In the genomic region with DNA sequence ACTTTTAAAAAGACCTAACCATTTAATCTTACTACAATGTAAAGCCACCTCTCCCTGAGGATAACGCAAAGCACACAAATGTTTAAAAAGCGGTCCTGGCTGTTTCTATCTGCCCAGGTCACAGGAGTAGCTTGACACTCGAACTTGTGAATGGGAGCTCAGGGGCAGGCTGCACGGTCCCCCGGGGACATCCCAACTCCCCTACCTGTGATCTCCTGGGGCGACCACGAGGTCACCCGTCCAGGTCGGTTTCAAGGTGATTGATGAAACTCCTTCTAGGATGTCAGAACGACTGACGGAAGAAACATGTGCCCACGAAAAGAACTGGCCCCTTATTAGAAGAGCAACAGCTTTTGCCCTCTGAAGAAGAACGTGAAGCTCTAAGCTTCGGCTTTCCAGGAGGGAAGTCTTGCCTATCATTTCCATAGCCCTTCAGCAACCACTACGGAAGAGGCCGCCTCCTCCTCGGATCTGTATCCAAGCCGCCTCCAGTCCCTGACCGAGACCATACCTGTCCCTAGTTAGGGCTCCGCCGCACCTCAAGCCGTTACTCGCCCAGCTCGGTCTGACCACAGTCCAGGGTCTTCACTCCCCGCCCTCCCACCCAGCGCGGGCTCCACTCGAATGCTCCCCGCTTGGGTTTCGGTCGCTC, we compare ENCODE assay signal across 8 cellular contexts. TPM values are rescaled to one million over a fixed set of nuclear protein-coding genes. Genes with fewer than 3 reads are reported as not detected.
DNase-seq lines count a peak whose midpoint lies in the region; ATAC-seq and TF ChIP-seq lines count a peak whose summit lies in the region.

No MANE protein-coding gene starts in this region.

- DNase-seq in NCI-H82 (lab: John Stamatoyannopoulos, UW) (peak; percentile 52), NCI-H82 treated with DMSO at 0.1 percent for 48 hours (lab: John Stamatoyannopoulos, UW; ENCODE audit: unreplicated experiment) (no peak), NCI-H1092 treated with DMSO at 0.1 percent for 48 hours (lab: John Stamatoyannopoulos, UW) (peak; percentile 72), spleen (peak; percentile 81)
- DNase-seq in activated naive CD8-positive, alpha-beta T cell treated with anti-CD3 and anti-CD28 coated beads, Interleukin-2, amount 10 ng/mL, durations not matched to agents 7 days and 5 days: peak; percentile 50

- intact Hi-C loops in spleen (cut with DNase I; ENCODE audit: low total_unique reads): no loop called here

- no peaks in the 10 kb centered on the region for H3K9me3 ChIP-seq in spleen

- WGBS in spleen, 5 donors: 0 to 1% (median 0%) methylated on average over 12 to 31 of the region's 31 CpGs

- TF ChIP-seq CTCF in spleen (IDR thresholded peaks at IDR 0.05 in 8 of 11, conservative IDR thresholded peaks at IDR 0.05 in 3 of 11): no peak

- H3K36me3 ChIP-seq in spleen: peaks cover 0 to 43% (median 28%) of the 10 kb centered on the region in 6 donors

- ATAC-seq in activated naive CD8-positive, alpha-beta T cell treated with anti-CD3 and anti-CD28 coated beads, Interleukin-2, amount 10 ng/mL, durations not matched to agents 7 days and 5 days (ENCODE audit: low read depth): no peak
- ATAC-seq in HG02798 (IDR thresholded peaks at IDR 0.05; ENCODE audit: poor library complexity, unreplicated experiment): no peak
- ATAC-seq in HG02678 (IDR thresholded peaks at IDR 0.05; ENCODE audit: unreplicated experiment): no peak

- H3K27ac ChIP-seq in spleen: peak overlapping the region; percentile 93 to 99 (median 97)

- H3K4me1 Mint-ChIP-seq in activated naive CD8-positive, alpha-beta T cell treated with anti-CD3 and anti-CD28 coated beads, Interleukin-2, amount 10 ng/mL, durations not matched to agents 7 days and 5 days: peaks cover 17% of the 10 kb centered on the region

- H3K36me3 Mint-ChIP-seq in activated naive CD8-positive, alpha-beta T cell treated with anti-CD3 and anti-CD28 coated beads, Interleukin-2, amount 10 ng/mL, durations not matched to agents 7 days and 5 days: peaks cover 26% of the 10 kb centered on the region

- no peaks in the 10 kb centered on the region for H3K27me3 ChIP-seq in spleen (replicated peaks in 1 of 7)

- H3K4me3 Mint-ChIP-seq in activated naive CD8-positive, alpha-beta T cell treated with anti-CD3 and anti-CD28 coated beads, Interleukin-2, amount 10 ng/mL, durations not matched to agents 7 days and 5 days: peak overlapping the region; percentile 99

- H3K9me3 Mint-ChIP-seq in activated naive CD8-positive, alpha-beta T cell treated with anti-CD3 and anti-CD28 coated beads, Interleukin-2, amount 10 ng/mL, durations not matched to agents 7 days and 5 days: no peaks in the 10 kb centered on the region

- peaks cover 8 to 37% (median 13%) of the 10 kb centered on the region in 6 donors for H3K4me1 ChIP-seq in spleen

- TF ChIP-seq POLR2A in spleen (IDR thresholded peaks at IDR 0.05): no peak

- H3K27ac Mint-ChIP-seq in activated naive CD8-positive, alpha-beta T cell treated with anti-CD3 and anti-CD28 coated beads, Interleukin-2, amount 10 ng/mL, durations not matched to agents 7 days and 5 days: peak overlapping the region; percentile 100

- H3K4me3 ChIP-seq in iPS-11a (ENCODE audit: low read depth, low read length) (peak overlapping the region; percentile 99), spleen (peak overlapping the region; percentile 53 to 81 (median 68))

- POLR2A ChIA-PET in activated naive CD8-positive, alpha-beta T cell treated with anti-CD3 and anti-CD28 coated beads, Interleukin-2, amount 10 ng/mL, durations not matched to agents 7 days and 5 days (lab: Charles Lee): interaction anchor here (0.6 to 2.2 kb wide), 7 partner anchors 8 to 1585 kb away, joined by 3 to 11 read pairs (median 6); partner anchors contain the start of gene OSBPL3

- no peaks in the 10 kb centered on the region for H3K27me3 Mint-ChIP-seq in activated naive CD8-positive, alpha-beta T cell treated with anti-CD3 and anti-CD28 coated beads, Interleukin-2, amount 10 ng/mL, durations not matched to agents 7 days and 5 days

RNA-seq across cellular contexts. Expression of gene CYCS, which starts 0.4 kb away (rescaled TPM):
- total RNA-seq in activated naive CD8-positive, alpha-beta T cell treated with anti-CD3 and anti-CD28 coated beads, Interleukin-2, amount 10 ng/mL, durations not matched to agents 7 days and 5 days: 10 to 100 TPM; 85.6 to 94.7 TPM
- total RNA-seq in spleen: 10 to 100 TPM; 18.6 to 83.6 (median 52.0) TPM
- 10 to 100 TPM; 29.0 to 56.0 (median 50.0) TPM for polyA plus RNA-seq in spleen
